In genomic region chr5:66828551-66829421, GRCh38 we compare ENCODE assay signal across 8 cellular contexts.
DNase-seq lines count a peak whose midpoint lies in the region; ATAC-seq and TF ChIP-seq lines count a peak whose summit lies in the region.

No MANE protein-coding gene starts in this region.

- H3K27me3 Mint-ChIP-seq in CD4-positive, alpha-beta memory T cell = peaks cover 1 to 2% of the 10 kb centered on the region in 2 donors
- peaks cover 39% of the 10 kb centered on the region for H3K27me3 Mint-ChIP-seq in activated CD8-positive, alpha-beta T cell treated with anti-CD3 and anti-CD28 coated beads for 36 hours

- POLR2A ChIA-PET in CD4-positive, alpha-beta memory T cell (lab: Charles Lee; ENCODE audit: partially characterized antibody) = interaction anchor here (1.2 to 1.4 kb wide), 3 partner anchors 11 to 1427 kb away, joined by 3 read pairs; no protein-coding TSS in a partner anchor
- POLR2A ChIA-PET in activated CD8-positive, alpha-beta T cell treated with anti-CD3 and anti-CD28 coated beads for 36 hours (lab: Charles Lee) = interaction anchor here (1.1 to 2.2 kb wide), 5 partner anchors 9 to 338 kb away, joined by 3 to 10 read pairs (median 4); no protein-coding TSS in a partner anchor

- DNase-seq in CD4-positive, alpha-beta memory T cell = peak; percentile 58 to 79 (median 64)
- DNase-seq in NCI-H2107 (lab: John Stamatoyannopoulos, UW) = peak; percentile 12
- DNase-seq in activated CD8-positive, alpha-beta T cell treated with anti-CD3 and anti-CD28 coated beads for 36 hours = peak; percentile 87
- peak; percentile 39 for DNase-seq in lung (ENCODE audit: low spot score)
- DNase-seq in stimulated activated CD4-positive, alpha-beta T cell treated with anti-CD3 and anti-CD28 coated beads, TNF-alpha, amount 100 ng/mL, for 1 hour (ENCODE audit: low read depth in 3 of 3, low spot score in 1 of 3) = peak; percentile 15 to 33 (median 27)
- DNase-seq in NOMO-1 treated with dmso at 0.1 percent for 144 hours (lab: John Stamatoyannopoulos, UW; ENCODE audit: unreplicated experiment) = no peak

- 3 to 16% methylated on average over 21 of the region's 21 CpGs for WGBS in lung, 2 donors

- H3K27ac ChIP-seq in CD4-positive, alpha-beta memory T cell (ENCODE audit: low read depth, low read length) = peak overlapping the region; percentile 48
- peak overlapping the region; percentile 69 to 90 for H3K27ac ChIP-seq in lung (ENCODE audit: low read depth in 1 of 2, low read length in 1 of 2)

- peak overlapping the region; percentile 11 to 64 for H3K4me3 ChIP-seq in CD4-positive, alpha-beta memory T cell (ENCODE audit: low read length in 2 of 2)
- H3K4me3 ChIP-seq in endocrine pancreas (ENCODE audit: control insufficient read depth, insufficient read depth, low read length) (peak overlapping the region; percentile 89), lung (peak overlapping the region; percentile 19)

- no peak for TF ChIP-seq CTCF in activated CD8-positive, alpha-beta T cell treated with anti-CD3 and anti-CD28 coated beads for 36 hours (IDR thresholded peaks at IDR 0.05)
- no peak for TF ChIP-seq CTCF in lung (IDR thresholded peaks at IDR 0.05; ENCODE audit: control extremely low read depth, extremely low read depth)

- CTCF ChIA-PET in CD4-positive, alpha-beta memory T cell (lab: Charles Lee; ENCODE audit: partially characterized antibody) = interaction anchor here (0.9 to 6.1 kb wide), 3 partner anchors 12 to 160 kb away, joined by 3 to 72 read pairs (median 14); no protein-coding TSS in a partner anchor
- CTCF ChIA-PET in activated CD8-positive, alpha-beta T cell treated with anti-CD3 and anti-CD28 coated beads for 36 hours (lab: Charles Lee) = interaction anchor here (1.0 to 3.6 kb wide), 12 partner anchors 8 to 522 kb away, joined by 3 to 27 read pairs (median 4); no protein-coding TSS in a partner anchor

- peak overlapping the region; percentile 20 to 95 (median 83) for H3K27ac Mint-ChIP-seq in CD4-positive, alpha-beta memory T cell
- H3K27ac Mint-ChIP-seq in activated CD8-positive, alpha-beta T cell treated with anti-CD3 and anti-CD28 coated beads for 36 hours = peak overlapping the region; percentile 82

- H3K4me1 Mint-ChIP-seq in CD4-positive, alpha-beta memory T cell = peaks cover 14 to 32% (median 17%) of the 10 kb centered on the region in 4 donors
- peaks cover 23% of the 10 kb centered on the region for H3K4me1 Mint-ChIP-seq in activated CD8-positive, alpha-beta T cell treated with anti-CD3 and anti-CD28 coated beads for 36 hours (ENCODE audit: low read depth)

- ATAC-seq in GM21786 (IDR thresholded peaks at IDR 0.05; ENCODE audit: unreplicated experiment) (peak; percentile 51), lung (ENCODE audit: insufficient read depth, low FRiP score) (peak; percentile 75)
- peak; percentile 94 for ATAC-seq in activated CD8-positive, alpha-beta T cell treated with anti-CD3 and anti-CD28 coated beads for 36 hours

- peak overlapping the region; percentile 74 to 88 (median 86) for H3K4me3 Mint-ChIP-seq in CD4-positive, alpha-beta memory T cell
- peak overlapping the region; percentile 83 for H3K4me3 Mint-ChIP-seq in activated CD8-positive, alpha-beta T cell treated with anti-CD3 and anti-CD28 coated beads for 36 hours

- no peaks in the 10 kb centered on the region for H3K9me3 ChIP-seq in CD4-positive, alpha-beta memory T cell (ENCODE audit: control insufficient read depth in 1 of 2, low read length in 2 of 2)
- no peaks in the 10 kb centered on the region for H3K9me3 ChIP-seq in endocrine pancreas (ENCODE audit: control insufficient read depth, low read length)
- no peaks in the 10 kb centered on the region for H3K9me3 ChIP-seq in lung (ENCODE audit: control insufficient read depth in 2 of 2, insufficient read depth in 1 of 2, low read length in 1 of 2)

- intact Hi-C loops in CD4-positive, alpha-beta memory T cell (cut with micrococcal nuclease) = no loop called here
- intact Hi-C loops in activated CD8-positive, alpha-beta T cell treated with anti-CD3 and anti-CD28 coated beads for 36 hours (cut with micrococcal nuclease) = no loop called here

- H3K36me3 ChIP-seq in CD4-positive, alpha-beta memory T cell (ENCODE audit: insufficient read depth, low read length) = no peaks in the 10 kb centered on the region
- no peaks in the 10 kb centered on the region for H3K36me3 ChIP-seq in endocrine pancreas (ENCODE audit: control insufficient read depth, insufficient read depth, low read length)
- H3K36me3 ChIP-seq in lung (ENCODE audit: control insufficient read depth in 2 of 2, insufficient read depth in 2 of 2, low read length in 2 of 2) = no peaks in the 10 kb centered on the region

- no peaks in the 10 kb centered on the region for H3K27me3 ChIP-seq in CD4-positive, alpha-beta memory T cell (ENCODE audit: insufficient read depth, low read length)
- H3K27me3 ChIP-seq in endocrine pancreas (ENCODE audit: control insufficient read depth, insufficient read depth, low read length) (no peaks in the 10 kb centered on the region), lung (ENCODE audit: control insufficient read depth, insufficient read depth) (no peaks in the 10 kb centered on the region)

- H3K9ac ChIP-seq in endocrine pancreas (ENCODE audit: control insufficient read depth, insufficient read depth, low read length) = peak overlapping the region; percentile 32

- peaks cover 13% of the 10 kb centered on the region for H3K4me1 ChIP-seq in CD4-positive, alpha-beta memory T cell (ENCODE audit: insufficient read depth, low read length)
- H3K4me1 ChIP-seq in endocrine pancreas (ENCODE audit: control insufficient read depth, insufficient read depth, low read length) (peaks cover 5% of the 10 kb centered on the region), lung (ENCODE audit: control insufficient read depth in 2 of 2, insufficient read depth in 2 of 2, low read length in 2 of 2) (peaks cover 3 to 19% of the 10 kb centered on the region in 2 donors)

- no peaks in the 10 kb centered on the region for H3K9me3 Mint-ChIP-seq in CD4-positive, alpha-beta memory T cell
- H3K9me3 Mint-ChIP-seq in activated CD8-positive, alpha-beta T cell treated with anti-CD3 and anti-CD28 coated beads for 36 hours = no peaks in the 10 kb centered on the region

- H3K36me3 Mint-ChIP-seq in CD4-positive, alpha-beta memory T cell = no peaks in the 10 kb centered on the region
- no peaks in the 10 kb centered on the region for H3K36me3 Mint-ChIP-seq in activated CD8-positive, alpha-beta T cell treated with anti-CD3 and anti-CD28 coated beads for 36 hours (ENCODE audit: low read depth)

Comparison
In these comparisons a context has a peak if more than half of its experiments do, and no peak if none do; other contexts are left out.
1. H3K4me3 ChIP-seq: peak in every context shown above with its lines; median percentile 89 in endocrine pancreas; 38 in CD4-positive, alpha-beta memory T cell; 19 in lung.